ENCODE assay signal across 21 cellular contexts in the genomic region with DNA sequence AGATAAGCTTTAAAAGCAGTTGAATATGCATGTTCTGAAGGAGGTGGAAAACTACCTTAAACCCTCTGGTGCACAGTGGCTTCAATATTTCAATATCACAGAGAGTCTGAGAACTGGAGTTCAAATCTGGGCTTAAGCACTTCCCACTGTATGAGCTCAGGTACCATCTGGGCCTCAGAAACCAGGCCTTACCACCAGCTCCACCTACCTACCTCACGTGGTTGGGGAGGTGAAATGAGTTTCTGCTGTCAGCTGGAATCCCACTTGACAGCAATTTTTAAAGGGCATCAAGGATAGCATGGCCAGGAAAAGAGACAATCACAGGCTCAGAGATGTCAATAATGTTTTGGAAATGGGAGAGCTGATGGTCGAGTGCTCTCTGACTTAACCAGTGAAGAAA. TPM values are rescaled to one million over a fixed set of nuclear protein-coding genes. Genes with fewer than 3 reads are reported as not detected.
DNase-seq lines count a peak whose midpoint lies in the region; ATAC-seq and TF ChIP-seq lines count a peak whose summit lies in the region.
"Had no signal": no experiment of that assay in that cellular context is flagged by ENCODE, and none has a peak within 500 bp of the region (broad histone marks: within the 10 kb centered on the region; RNA-seq: fewer than 3 reads in every experiment).

No MANE protein-coding gene starts in this region.

- no peak for ATAC-seq in stimulated activated naive B cell treated with anti-CD40 and anti-IgM and Interleukin-4, amounts not matched to agents 10 μg/mL and 1 μg/mL and 100 μg/mL, for 72 hours (replicated peaks)
- ATAC-seq: K562, Right ventricle myocardium inferior had no signal

- CTCF ChIA-PET in MCF 10A (lab: Yijun Ruan, JAX) (interaction anchor here (0.9 to 8.7 kb wide), 4 partner anchors 11 to 235 kb away, joined by 3 to 80 read pairs (median 4); no protein-coding TSS in a partner anchor), RWPE1 (lab: Yijun Ruan, JAX) (no interaction called here)

- H3K4me1 ChIP-seq in breast epithelium, result peaks cover 0 to 10% of the 10 kb centered on the region in 2 donors

- H3K9me3 Mint-ChIP-seq in MCF 10A (ENCODE audit: unreplicated experiment), result no peaks in the 10 kb centered on the region
- no peaks in the 10 kb centered on the region for H3K9me3 Mint-ChIP-seq in stimulated activated naive B cell treated with anti-CD40 and anti-IgM and Interleukin-4, amounts not matched to agents 10 μg/mL and 1 μg/mL and 100 μg/mL, for 72 hours

- H3K27ac ChIP-seq in breast epithelium (no peak overlapping the region), RWPE1 (peak overlapping the region; percentile 49)
- H3K27ac ChIP-seq: BLaER1 treated with 17β-estradiol and CSF1 and Interleukin-3, amounts not matched to agents 10 nM and 100 nM; GM23248; HL-60; PC-9 had no signal

- H3K27me3 ChIP-seq in breast epithelium, result no peaks in the 10 kb centered on the region
- H3K27me3 ChIP-seq: BLaER1 treated with 17β-estradiol and CSF1 and Interleukin-3, amounts not matched to agents 10 nM and 100 nM had no signal

- no peaks in the 10 kb centered on the region for H3K27me3 Mint-ChIP-seq in MCF 10A (ENCODE audit: insufficient read depth, unreplicated experiment)
- H3K27me3 Mint-ChIP-seq in stimulated activated naive B cell treated with anti-CD40 and anti-IgM and Interleukin-4, amounts not matched to agents 10 μg/mL and 1 μg/mL and 100 μg/mL, for 72 hours, result no peaks in the 10 kb centered on the region

- H3K4me3 Mint-ChIP-seq in MCF 10A (ENCODE audit: unreplicated experiment), result no peak overlapping the region
- H3K4me3 Mint-ChIP-seq in stimulated activated naive B cell treated with anti-CD40 and anti-IgM and Interleukin-4, amounts not matched to agents 10 μg/mL and 1 μg/mL and 100 μg/mL, for 72 hours, result no peak overlapping the region

- no peaks in the 10 kb centered on the region for H3K36me3 ChIP-seq in breast epithelium

- TF ChIP-seq CTCF in MCF 10A (IDR thresholded peaks at IDR 0.05; ENCODE audit: unreplicated experiment), result no peak
- no peak for TF ChIP-seq CTCF in breast epithelium (IDR thresholded peaks at IDR 0.05)
- no peak for TF ChIP-seq CTCF in RWPE1 (conservative IDR thresholded peaks at IDR 0.05; ENCODE audit: low read depth)

- H3K4me1 Mint-ChIP-seq in MCF 10A (ENCODE audit: insufficient read depth, unreplicated experiment), result peaks cover 18% of the 10 kb centered on the region
- peaks cover 18 to 25% of the 10 kb centered on the region in 2 donors for H3K4me1 Mint-ChIP-seq in stimulated activated naive B cell treated with anti-CD40 and anti-IgM and Interleukin-4, amounts not matched to agents 10 μg/mL and 1 μg/mL and 100 μg/mL, for 72 hours

- TF ChIP-seq POLR2A in breast epithelium (IDR thresholded peaks at IDR 0.05), result no peak

- intact Hi-C loops in MCF 10A (cut with micrococcal nuclease) (no loop called here), breast epithelium (cut with DNase I; ENCODE audit: low total_unique reads) (loop anchor here (10.0 kb wide), 1 partner anchor 225 kb away; no protein-coding TSS in a partner anchor)

- BruUV-seq in MCF 10A (replicated peaks; lab: Mats Ljungman, UMichigan), result no TSS peak

- H3K4me3 ChIP-seq in breast epithelium, result no peak overlapping the region
- H3K4me3 ChIP-seq: BLaER1 treated with 17β-estradiol and CSF1 and Interleukin-3, amounts not matched to agents 10 nM and 100 nM; GM23248; K562; PC-9 had no signal

- DNase-seq in MCF 10A (ENCODE audit: unreplicated experiment) (no peak), breast epithelium (ENCODE audit: low spot score in 2 of 2) (no peak), RWPE1 (ENCODE audit: low spot score) (no peak), iPS-NIHi7 (ENCODE audit: extremely low spot score) (peak; percentile 5), NOMO-1 treated with DMSO at 0.1 percent for 48 hours (lab: John Stamatoyannopoulos, UW; ENCODE audit: unreplicated experiment) (no peak), mesenteric fat pad (ENCODE audit: low spot score) (no peak), putamen (ENCODE audit: low spot score) (no peak)
- no peak for DNase-seq in stimulated activated naive B cell treated with anti-CD40 and anti-IgM and Interleukin-4, amounts not matched to agents 10 μg/mL and 1 μg/mL and 100 μg/mL, for 72 hours
- DNase-seq: COR-L47, GF-D8, GM23248, HCEC 1CT, NCI-H1048, NCI-H146, NCI-H2081, NCI-H748 treated with DMSO at 0.1 percent for 48 hours, PC-9 had no signal

- POLR2A ChIA-PET in MCF 10A (lab: Yijun Ruan, JAX) (interaction anchor here (0.6 to 3.1 kb wide), 5 partner anchors 23 to 770 kb away, joined by 3 to 21 read pairs (median 13); a partner anchor contains a TSS), RWPE1 (lab: Yijun Ruan, JAX; ENCODE audit: low non-redundant PET) (no interaction called here)

- H3K36me3 Mint-ChIP-seq in MCF 10A (ENCODE audit: insufficient read depth, unreplicated experiment), result peaks cover 43% of the 10 kb centered on the region
- H3K36me3 Mint-ChIP-seq in stimulated activated naive B cell treated with anti-CD40 and anti-IgM and Interleukin-4, amounts not matched to agents 10 μg/mL and 1 μg/mL and 100 μg/mL, for 72 hours, result peaks cover 28 to 44% of the 10 kb centered on the region in 2 donors

- H3K27ac Mint-ChIP-seq in MCF 10A (ENCODE audit: low read depth, unreplicated experiment), result peak overlapping the region; percentile 62
- peak overlapping the region; percentile 31 for H3K27ac Mint-ChIP-seq in stimulated activated naive B cell treated with anti-CD40 and anti-IgM and Interleukin-4, amounts not matched to agents 10 μg/mL and 1 μg/mL and 100 μg/mL, for 72 hours

- H3K9me3 ChIP-seq in breast epithelium, result no peaks in the 10 kb centered on the region
- H3K9me3 ChIP-seq: BLaER1 treated with 17β-estradiol and CSF1 and Interleukin-3, amounts not matched to agents 10 nM and 100 nM had no signal

RNA-seq across cellular contexts. Expression of a gene that starts 5.0 kb away (rescaled TPM):
- total RNA-seq in MCF 10A (2022) (31.6 and 35.0 TPM in 2 replicates), breast epithelium (10 to 100 TPM; 15.1 to 19.9 (median 17.9) TPM), mesenteric fat pad (18.1 TPM)

RNA-seq across cellular contexts. Expression of a gene that starts 5.2 kb away (rescaled TPM):
- 120 and 124 TPM in 2 replicates for total RNA-seq in MCF 10A (2022)
- 100 to 1,000 TPM in 1 of 3 donors, 10 to 100 TPM in 2; 90.5 to 170 (median 93.4) TPM for total RNA-seq in breast epithelium
- 99.3 TPM for total RNA-seq in mesenteric fat pad

RNA-seq across cellular contexts. Expression of a gene that starts 58.8 kb away (rescaled TPM):
- total RNA-seq in MCF 10A (2022) (73.3 and 83.6 TPM in 2 replicates), breast epithelium (10 to 100 TPM; 57.4 to 74.2 (median 61.3) TPM), mesenteric fat pad (24.8 TPM)

RNA-seq across cellular contexts. Expression of a gene that starts 59.0 kb away (rescaled TPM):
- total RNA-seq in MCF 10A (2022), result 10.2 and 12.9 TPM in 2 replicates
- total RNA-seq in breast epithelium, result 10 to 100 TPM; 10.5 to 11.5 (median 11.5) TPM
- total RNA-seq in mesenteric fat pad, result 10.0 TPM
